Comparison of ENCODE assay signal across 35 cellular contexts in genomic region chr2:186480991-186481390, GRCh38.
"Had no signal": no experiment of that assay in that cellular context is flagged by ENCODE, and none has a peak within 500 bp of the region (broad histone marks: within the 10 kb centered on the region; RNA-seq: fewer than 3 reads in every experiment).

No MANE protein-coding gene starts in this region.

- H3K36me3 Mint-ChIP-seq: activated naive CD4-positive, alpha-beta T cell treated with anti-CD3 and anti-CD28 coated beads, Interleukin-2, amount 50 U/mL, for 24 hours had no signal

- H3K27ac ChIP-seq: adrenal gland, body of pancreas, cardiac muscle cell, colonic mucosa, esophagus muscularis mucosa, gastroesophageal sphincter, WERI-Rb-1 had no signal

- H3K27me3 Mint-ChIP-seq: activated B cell treated with CpG ODN at 0.5 μM for 24 hours; activated CD8-positive, alpha-beta T cell treated with anti-CD3 and anti-CD28 coated beads for 36 hours; activated naive CD4-positive, alpha-beta T cell treated with anti-CD3 and anti-CD28 coated beads, Interleukin-2, amount 50 U/mL, for 24 hours; activated naive CD8-positive, alpha-beta T cell treated with anti-CD3 and anti-CD28 coated beads for 36 hours; T-helper 17 cell had no signal

- FAIRE-seq: endometrium, endothelial cell of umbilical vein had no signal

- ATAC-seq: activated CD4-positive, CD25-positive, alpha-beta regulatory T cell treated with anti-CD3 and anti-CD28 coated beads, Interleukin-2, amount 50 U/mL, for 24 hours; activated CD8-positive, alpha-beta T cell treated with anti-CD3 and anti-CD28 coated beads for 36 hours; activated naive CD8-positive, alpha-beta T cell treated with anti-CD3 and anti-CD28 coated beads, Interleukin-2, amount 50 U/mL, for 24 hours; activated T-cell treated with anti-CD3 and anti-CD28 coated beads, Interleukin-2, amount 50 U/mL, for 4 hours; body of pancreas; gastroesophageal sphincter; T-helper 17 cell had no signal

- H3K9me3 Mint-ChIP-seq: activated B cell treated with CpG ODN at 0.5 μM for 24 hours; activated CD8-positive, alpha-beta T cell treated with anti-CD3 and anti-CD28 coated beads for 36 hours; activated naive CD4-positive, alpha-beta T cell treated with anti-CD3 and anti-CD28 coated beads for 36 hours; activated naive CD4-positive, alpha-beta T cell treated with anti-CD3 and anti-CD28 coated beads, Interleukin-2, amount 50 U/mL, for 24 hours; activated T-cell treated with anti-CD3 and anti-CD28 coated beads, Interleukin-2, amount 50 U/mL, for 4 hours; activated T-helper 1 cell treated with anti-CD3 and anti-CD28 coated beads, Interleukin-12 subunit alpha, Interleukin-12 subunit beta, Interleukin-2, Interleukin-4 antibody, amounts not matched to agents 30 ng/mL and 10 ng/mL and 1 ng/mL, durations not matched to agents 14 hours and 24 hours and 36 hours had no signal

- DNase-seq: activated B cell treated with CpG ODN at 0.5 μM for 24 hours; activated CD4-positive, alpha-beta T cell treated with anti-CD3 and anti-CD28 coated beads for 48 hours; activated CD4-positive, alpha-beta T cell treated with anti-CD3 and anti-CD28 coated beads, Interleukin-2, amount 50 U/mL, for 1 hour; activated CD4-positive, alpha-beta T cell treated with anti-CD3 and anti-CD28 coated beads, Interleukin-2, amount 50 U/mL, for 48 hours; activated CD8-positive, alpha-beta memory T cell treated with anti-CD3 and anti-CD28 coated beads for 24 hours; activated CD8-positive, alpha-beta T cell treated with anti-CD3 and anti-CD28 coated beads for 36 hours; activated effector memory CD4-positive, alpha-beta T cell treated with anti-CD3 and anti-CD28 coated beads, Interleukin-2, amount 50 U/mL, for 16 hours; activated naive CD4-positive, alpha-beta T cell treated with anti-CD3 and anti-CD28 coated beads for 36 hours; activated naive CD8-positive, alpha-beta T cell treated with anti-CD3 and anti-CD28 coated beads for 36 hours; activated naive CD8-positive, alpha-beta T cell treated with anti-CD3 and anti-CD28 coated beads, Interleukin-2, amount 50 U/mL, for 24 hours; activated T-cell treated with anti-CD3 and anti-CD28 coated beads, Interleukin-2, amount 50 U/mL, for 4 hours; adrenal gland; amygdala; aorta; body of pancreas; central memory CD4-positive, alpha-beta T cell; cerebellar nuclear complex; colonic mucosa; effector CD8-positive, alpha-beta T cell; erythroblast; foreskin melanocyte; T-helper 1 cell; T-helper 17 cell; T1000; WERI-Rb-1 had no signal

- H3K4me3 Mint-ChIP-seq: activated B cell treated with CpG ODN at 0.5 μM for 24 hours; activated CD8-positive, alpha-beta T cell treated with anti-CD3 and anti-CD28 coated beads for 36 hours; activated naive CD4-positive, alpha-beta T cell treated with anti-CD3 and anti-CD28 coated beads for 36 hours; activated naive CD4-positive, alpha-beta T cell treated with anti-CD3 and anti-CD28 coated beads, Interleukin-2, amount 50 U/mL, for 24 hours; activated naive CD8-positive, alpha-beta T cell treated with anti-CD3 and anti-CD28 coated beads for 36 hours; activated naive CD8-positive, alpha-beta T cell treated with anti-CD3 and anti-CD28 coated beads, Interleukin-2, amount 50 U/mL, for 24 hours; activated T-cell treated with anti-CD3 and anti-CD28 coated beads, Interleukin-2, amount 50 U/mL, for 4 hours; activated T-helper 1 cell treated with anti-CD3 and anti-CD28 coated beads, Interleukin-12 subunit alpha, Interleukin-12 subunit beta, Interleukin-2, Interleukin-4 antibody, amounts not matched to agents 30 ng/mL and 10 ng/mL and 1 ng/mL, durations not matched to agents 14 hours and 24 hours and 36 hours; T-helper 17 cell; T-helper 2 cell treated with Interferon-gamma antibody and Interleukin-4, amounts not matched to agents 5 μg/mL and 100 μg/mL, for 36 hours had no signal

- H3K27ac Mint-ChIP-seq: activated B cell treated with CpG ODN at 0.5 μM for 24 hours; activated CD8-positive, alpha-beta T cell treated with anti-CD3 and anti-CD28 coated beads for 36 hours; activated naive CD4-positive, alpha-beta T cell treated with anti-CD3 and anti-CD28 coated beads for 36 hours; activated naive CD4-positive, alpha-beta T cell treated with anti-CD3 and anti-CD28 coated beads, Interleukin-2, amount 50 U/mL, for 24 hours; activated naive CD8-positive, alpha-beta T cell treated with anti-CD3 and anti-CD28 coated beads for 36 hours; activated naive CD8-positive, alpha-beta T cell treated with anti-CD3 and anti-CD28 coated beads, Interleukin-2, amount 50 U/mL, for 24 hours; activated T-helper 1 cell treated with anti-CD3 and anti-CD28 coated beads, Interleukin-12 subunit alpha, Interleukin-12 subunit beta, Interleukin-2, Interleukin-4 antibody, amounts not matched to agents 30 ng/mL and 10 ng/mL and 1 ng/mL, durations not matched to agents 14 hours and 24 hours and 36 hours; activated T-helper 2 cell treated with anti-CD3 and anti-CD28 coated beads, Interferon-gamma antibody, Interleukin-2, Interleukin-4, amounts not matched to agents 10 μg/mL and 5 μg/mL and 100 μg/mL, durations not matched to agents 14 hours and 24 hours and 36 hours; T-helper 17 cell; T-helper 2 cell treated with Interferon-gamma antibody and Interleukin-4, amounts not matched to agents 5 μg/mL and 100 μg/mL, for 36 hours had no signal
